8 cellular contexts compared by ENCODE assay signal in genomic region chr1:174703309-174703708, GRCh38.
"Had no signal": no experiment of that assay in that cellular context is flagged by ENCODE, and none has a peak within 500 bp of the region (broad histone marks: within the 10 kb centered on the region; RNA-seq: fewer than 3 reads in every experiment).

No MANE protein-coding gene starts in this region.

- H3K27ac ChIP-seq: KMS-11 had no signal

- FAIRE-seq: H1, H54, HTR-8/SVneo had no signal

- ATAC-seq: GM23338 had no signal

- DNase-seq: H9, HCEC 1CT, KBM-7 had no signal

- H3K9ac ChIP-seq: KMS-11 had no signal

- H3K4me3 ChIP-seq: GM23338 had no signal

- H3K4me2 ChIP-seq: GM23338, KMS-11 had no signal

- H2AFZ ChIP-seq: GM23338 had no signal
